In genomic region chr15:38212759-38213158, GRCh38 we compare ENCODE assay signal across 16 cellular contexts. TPM values are rescaled to one million over a fixed set of nuclear protein-coding genes. Genes with fewer than 3 reads are reported as not detected.
DNase-seq lines count a peak whose midpoint lies in the region; ATAC-seq and TF ChIP-seq lines count a peak whose summit lies in the region.
"Had no signal": no experiment of that assay in that cellular context is flagged by ENCODE, and none has a peak within 500 bp of the region (broad histone marks: within the 10 kb centered on the region; RNA-seq: fewer than 3 reads in every experiment).

No MANE protein-coding gene starts in this region.

- peak overlapping the region in 2 of 3 experiments; percentile 68 to 78 for H3K27ac Mint-ChIP-seq in nephron
- H3K27ac Mint-ChIP-seq: CD4-positive, CD25-positive, alpha-beta regulatory T cell; IgD-negative memory B cell had no signal

- H3K9me3 ChIP-seq in left ventricle myocardium inferior (replicated peaks), result no peaks in the 10 kb centered on the region
- H3K9me3 ChIP-seq: BLaER1 had no signal

- DNase-seq in left ventricle myocardium inferior (no peak), cardiac septum (ENCODE audit: low spot score) (no peak), kidney tubule cell (ENCODE audit: low spot score) (peak; percentile 28), T-helper 2 cell (no peak)
- DNase-seq in activated CD4-positive, alpha-beta T cell treated with anti-CD3 and anti-CD28 coated beads for 48 hours, result no peak
- DNase-seq: AML-193; CD4-positive, CD25-positive, alpha-beta regulatory T cell; DMS53; GF-D8 had no signal

- no peak overlapping the region for H3K4me3 Mint-ChIP-seq in nephron
- H3K4me3 Mint-ChIP-seq: CD4-positive, CD25-positive, alpha-beta regulatory T cell; IgD-negative memory B cell had no signal

- intact Hi-C loops in left ventricle myocardium inferior (cut with micrococcal nuclease) (no loop called here), cardiac septum (cut with DNase I) (no loop called here)

- TF ChIP-seq CTCF in left ventricle myocardium inferior (IDR thresholded peaks at IDR 0.05; ENCODE audit: borderline replicate concordance) (no peak), nephron (IDR thresholded peaks at IDR 0.05; ENCODE audit: unreplicated experiment in 3 of 3) (no peak)

- H3K4me3 ChIP-seq in left ventricle myocardium inferior, result no peak overlapping the region
- H3K4me3 ChIP-seq: BLaER1 had no signal

- no peaks in the 10 kb centered on the region for H3K27me3 ChIP-seq in left ventricle myocardium inferior (ENCODE audit: low read depth)
- H3K27me3 ChIP-seq: BLaER1 had no signal

- no peak for ATAC-seq in HG02870 (IDR thresholded peaks at IDR 0.05; ENCODE audit: unreplicated experiment)
- ATAC-seq in GM18858 (IDR thresholded peaks at IDR 0.05; ENCODE audit: unreplicated experiment), result no peak
- ATAC-seq: HCT116 had no signal

- H3K27ac ChIP-seq in left ventricle myocardium inferior (replicated peaks), result peak overlapping the region; percentile 13
- H3K27ac ChIP-seq: 22Rv1, BLaER1 had no signal

- H3K9me3 Mint-ChIP-seq in nephron, result no peaks in the 10 kb centered on the region
- H3K9me3 Mint-ChIP-seq: IgD-negative memory B cell had no signal

- H3K4me1 Mint-ChIP-seq in nephron, result peaks cover 28% of the 10 kb centered on the region
- H3K4me1 Mint-ChIP-seq: IgD-negative memory B cell had no signal

- no peaks in the 10 kb centered on the region for H3K36me3 Mint-ChIP-seq in nephron (ENCODE audit: low read depth)
- H3K36me3 Mint-ChIP-seq: CD4-positive, CD25-positive, alpha-beta regulatory T cell; IgD-negative memory B cell had no signal

- no peaks in the 10 kb centered on the region for H3K36me3 ChIP-seq in left ventricle myocardium inferior
- H3K36me3 ChIP-seq: BLaER1 had no signal

- no peaks in the 10 kb centered on the region for H3K27me3 Mint-ChIP-seq in nephron (ENCODE audit: low read depth)

- H3K4me1 ChIP-seq in left ventricle myocardium inferior, result peaks cover 52% of the 10 kb centered on the region

RNA-seq across cellular contexts. Expression of gene SPRED1, which starts 39.9 kb away (rescaled TPM):
- 8.7 TPM for total RNA-seq in left ventricle myocardium inferior
- 12.7 TPM for total RNA-seq in cardiac septum
- total RNA-seq: CD4-positive, CD25-positive, alpha-beta regulatory T cell had no signal
